In the genomic region with DNA sequence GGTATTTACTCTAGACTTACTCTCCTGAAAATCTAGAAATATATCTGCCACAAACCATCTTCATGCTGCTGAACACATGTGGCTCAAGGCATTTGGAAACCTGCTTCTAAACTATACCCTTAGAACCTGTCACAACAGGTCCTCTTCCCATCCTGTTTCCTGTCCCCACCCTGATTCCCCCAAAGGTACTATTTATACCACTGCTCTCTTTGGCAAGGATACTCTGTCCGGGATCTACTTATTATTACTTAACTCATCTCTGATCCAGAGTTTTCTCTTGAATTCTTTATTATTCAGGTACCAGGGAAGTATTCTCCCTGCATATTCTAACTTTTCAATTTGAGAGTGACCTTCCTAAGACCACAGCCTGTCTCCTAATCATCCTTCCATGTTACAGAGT, we compare ENCODE assay signal across 18 cellular contexts. TPM values are rescaled to one million over a fixed set of nuclear protein-coding genes. Genes with fewer than 3 reads are reported as not detected.
DNase-seq lines count a peak whose midpoint lies in the region; ATAC-seq, FAIRE-seq and TF ChIP-seq lines count a peak whose summit lies in the region.
"Had no signal": no experiment of that assay in that cellular context is flagged by ENCODE, and none has a peak within 500 bp of the region (broad histone marks: within the 10 kb centered on the region; RNA-seq: fewer than 3 reads in every experiment).

No MANE protein-coding gene starts in this region.

- no peak overlapping the region for H3K4me3 ChIP-seq in bronchial epithelial cell (ENCODE audit: low read depth, low read length)
- H3K4me3 ChIP-seq in parathyroid adenoma (ENCODE audit: low read depth, low read length) = no peak overlapping the region
- H3K4me3 ChIP-seq: body of pancreas, mucosa of descending colon, smooth muscle cell, vagina had no signal

- intact Hi-C loops in activated naive CD4-positive, alpha-beta T cell treated with anti-CD3 and anti-CD28 coated beads for 36 hours (cut with micrococcal nuclease) = no loop called here

- TF ChIP-seq CTCF in bronchial epithelial cell (IDR thresholded peaks at IDR 0.05; ENCODE audit: insufficient read depth, low read length, severe bottlenecking) (no peak), parathyroid adenoma (IDR thresholded peaks at IDR 0.05) (no peak)

- H3K36me3 ChIP-seq in bronchial epithelial cell (ENCODE audit: control insufficient read depth, insufficient read depth, low read length) (peaks cover 3% of the 10 kb centered on the region), parathyroid adenoma (ENCODE audit: control insufficient read depth, insufficient read depth, low read length) (no peaks in the 10 kb centered on the region)
- H3K36me3 ChIP-seq: vagina had no signal

- no peak for DNase-seq in activated naive CD4-positive, alpha-beta T cell treated with anti-CD3 and anti-CD28 coated beads for 36 hours
- no peak for DNase-seq in activated naive CD4-positive, alpha-beta T cell (lab: John Stamatoyannopoulos, UW)
- peak; percentile 26 for DNase-seq in HPDE6-E6E7 (ENCODE audit: extremely low spot score)
- peak; percentile 80 for DNase-seq in bronchial epithelial cell (ENCODE audit: low read depth)
- DNase-seq in stimulated activated CD4-positive, alpha-beta T cell treated with anti-CD3 and anti-CD28 coated beads, Interleukin-4, amount 100 ng/mL, for 4 hours = no peak
- DNase-seq: body of pancreas; mucosa of descending colon; NCI-H82; posterior cingulate gyrus; RPMI8226; stimulated activated naive CD4-positive, alpha-beta T cell treated with Interleukin-2 at 50 U/mL for 16 hours had no signal

- H3K4me1 Mint-ChIP-seq in activated naive CD4-positive, alpha-beta T cell treated with anti-CD3 and anti-CD28 coated beads for 36 hours (ENCODE audit: low read depth) = peaks cover 31% of the 10 kb centered on the region

- peaks cover 36% of the 10 kb centered on the region for H3K79me2 ChIP-seq in parathyroid adenoma

- ATAC-seq in HG02642 (IDR thresholded peaks at IDR 0.05; ENCODE audit: poor library complexity, unreplicated experiment) (no peak), HG03159 (IDR thresholded peaks at IDR 0.05; ENCODE audit: unreplicated experiment) (no peak)
- ATAC-seq: activated CD4-positive, CD25-positive, alpha-beta regulatory T cell treated with anti-CD3 and anti-CD28 coated beads, Interleukin-2, amount 50 U/mL, for 24 hours; body of pancreas; HCT116; mucosa of descending colon had no signal

- no peak overlapping the region for H3K9ac ChIP-seq in parathyroid adenoma

- no peak overlapping the region for H3K27ac ChIP-seq in parathyroid adenoma
- H3K27ac ChIP-seq: body of pancreas, vagina had no signal

- no peak overlapping the region for H3K4me3 Mint-ChIP-seq in activated naive CD4-positive, alpha-beta T cell treated with anti-CD3 and anti-CD28 coated beads for 36 hours

- no peaks in the 10 kb centered on the region for H3K27me3 Mint-ChIP-seq in activated naive CD4-positive, alpha-beta T cell treated with anti-CD3 and anti-CD28 coated beads for 36 hours (ENCODE audit: low read depth)

- H3K4me1 ChIP-seq in parathyroid adenoma = no peaks in the 10 kb centered on the region
- H3K4me1 ChIP-seq: vagina had no signal

- FAIRE-seq in bronchial epithelial cell (lab: Jason Lieb, UNC) = no peak

- H3K27ac Mint-ChIP-seq in activated naive CD4-positive, alpha-beta T cell treated with anti-CD3 and anti-CD28 coated beads for 36 hours = peak overlapping the region; percentile 6

- H3K27me3 ChIP-seq in bronchial epithelial cell (ENCODE audit: control insufficient read depth, insufficient read depth, low read length) (no peaks in the 10 kb centered on the region), parathyroid adenoma (ENCODE audit: control insufficient read depth, insufficient read depth, low read length) (no peaks in the 10 kb centered on the region)
- H3K27me3 ChIP-seq: body of pancreas, vagina had no signal

- peak overlapping the region; percentile 19 for H3K4me2 ChIP-seq in parathyroid adenoma (ENCODE audit: low read length)
- H3K4me2 ChIP-seq: smooth muscle cell had no signal

- peaks cover 10% of the 10 kb centered on the region for H3K36me3 Mint-ChIP-seq in activated naive CD4-positive, alpha-beta T cell treated with anti-CD3 and anti-CD28 coated beads for 36 hours (ENCODE audit: low read depth)

- no peaks in the 10 kb centered on the region for H3K9me3 Mint-ChIP-seq in activated naive CD4-positive, alpha-beta T cell treated with anti-CD3 and anti-CD28 coated beads for 36 hours

- no peak overlapping the region for H2AFZ ChIP-seq in parathyroid adenoma

- CTCF ChIA-PET in activated naive CD4-positive, alpha-beta T cell treated with anti-CD3 and anti-CD28 coated beads for 36 hours (lab: Charles Lee) = interaction anchor here (2.4 to 5.8 kb wide), 2 partner anchors 13 kb away, joined by 7 to 61 read pairs; no protein-coding TSS in a partner anchor

- no peaks in the 10 kb centered on the region for H3K9me3 ChIP-seq in parathyroid adenoma (ENCODE audit: control insufficient read depth, low read length)
- H3K9me3 ChIP-seq: body of pancreas, mucosa of descending colon, vagina had no signal

RNA-seq across cellular contexts. Expression of gene TRAF4, which starts 33.4 kb away (rescaled TPM):
- 10 to 100 TPM; 75.9 to 80.4 TPM for total RNA-seq in activated naive CD4-positive, alpha-beta T cell treated with anti-CD3 and anti-CD28 coated beads for 36 hours
- total RNA-seq in bronchial epithelial cell = 32.0 and 36.6 TPM in 2 replicates

RNA-seq across cellular contexts. Expression of gene NEK8, which starts 48.6 kb away (rescaled TPM):
- total RNA-seq in activated naive CD4-positive, alpha-beta T cell treated with anti-CD3 and anti-CD28 coated beads for 36 hours = 1 to 10 TPM; 3.1 to 3.2 TPM
- 3.1 and 3.2 TPM in 2 replicates for total RNA-seq in bronchial epithelial cell

RNA-seq across cellular contexts. Expression of gene TLCD1, which starts 51.1 kb away (rescaled TPM):
- total RNA-seq in activated naive CD4-positive, alpha-beta T cell treated with anti-CD3 and anti-CD28 coated beads for 36 hours = 1 to 10 TPM; 4.0 to 4.6 TPM
- total RNA-seq in bronchial epithelial cell = 6.5 and 7.4 TPM in 2 replicates

RNA-seq across cellular contexts. Expression of gene RPL23A, which starts 57.4 kb away (rescaled TPM):
- 1,000 to 10,000 TPM; 2,756 to 2,921 TPM for total RNA-seq in activated naive CD4-positive, alpha-beta T cell treated with anti-CD3 and anti-CD28 coated beads for 36 hours
- total RNA-seq in bronchial epithelial cell = 928 and 1,097 TPM in 2 replicates

RNA-seq across cellular contexts. Expression of gene RAB34, which starts 59.5 kb away (rescaled TPM):
- total RNA-seq in activated naive CD4-positive, alpha-beta T cell treated with anti-CD3 and anti-CD28 coated beads for 36 hours = 10 to 100 TPM; 10.2 to 12.3 TPM
- total RNA-seq in bronchial epithelial cell = 42.5 and 68.7 TPM in 2 replicates

Comparison
In these comparisons a context has a peak if more than half of its experiments do, and no peak if none do; other contexts are left out.
1. DNase-seq: peak in HPDE6-E6E7 (single experiment) and bronchial epithelial cell (single experiment); none in activated naive CD4-positive, alpha-beta T cell treated with anti-CD3 and anti-CD28 coated beads for 36 hours (single experiment), activated naive CD4-positive, alpha-beta T cell (0 of 4) and stimulated activated CD4-positive, alpha-beta T cell treated with anti-CD3 and anti-CD28 coated beads, Interleukin-4, amount 100 ng/mL, for 4 hours (0 of 2).